ENCODE assay signal across 16 cellular contexts in the genomic region with DNA sequence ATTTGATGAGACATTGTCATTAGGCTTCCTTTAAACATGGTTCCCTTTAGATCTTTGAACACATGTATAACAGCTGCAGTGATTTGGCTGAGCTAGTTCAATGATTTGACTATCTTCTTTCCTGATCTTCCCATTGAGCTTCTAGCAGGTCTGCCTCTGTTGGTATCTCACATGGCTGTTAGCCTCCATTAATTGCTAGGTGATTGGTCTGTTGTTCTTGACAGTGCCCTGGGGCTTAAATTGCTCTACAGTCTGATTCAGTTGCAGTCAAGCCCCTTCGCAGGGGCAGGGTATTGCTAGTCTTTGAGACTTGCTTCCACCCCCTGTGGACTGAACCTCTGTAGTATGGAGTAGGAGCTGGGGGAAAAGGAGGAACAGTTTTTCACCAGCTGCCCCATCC. TPM values are rescaled to one million over a fixed set of nuclear protein-coding genes. Genes with fewer than 3 reads are reported as not detected.
DNase-seq lines count a peak whose midpoint lies in the region; ATAC-seq and TF ChIP-seq lines count a peak whose summit lies in the region.
"Had no signal": no experiment of that assay in that cellular context is flagged by ENCODE, and none has a peak within 500 bp of the region (broad histone marks: within the 10 kb centered on the region; RNA-seq: fewer than 3 reads in every experiment).

No MANE protein-coding gene starts in this region.

- no peak overlapping the region for H3K56ac ChIP-seq in H9 (ENCODE audit: insufficient read length, low read depth, low read length)

- no peaks in the 10 kb centered on the region for H3K9me3 ChIP-seq in H9 (ENCODE audit: control insufficient read depth, low read depth, low read length)
- no peaks in the 10 kb centered on the region for H3K9me3 ChIP-seq in SK-N-SH
- H3K9me3 ChIP-seq in iPS-20b (ENCODE audit: insufficient read depth, low read depth, low read length): no peaks in the 10 kb centered on the region

- no peak overlapping the region; a peak in 1 of 7 replicates for H3K27ac Mint-ChIP-seq in H9
- no peak overlapping the region for H3K27ac Mint-ChIP-seq in stimulated activated naive CD8-positive, alpha-beta T cell treated with anti-CD3 and anti-CD28 coated beads, Interleukin-15, amount 100 ng/mL, for 72 hours
- H3K27ac Mint-ChIP-seq: B cell; CD4-positive, alpha-beta memory T cell had no signal

- no peak for TF ChIP-seq EP300 in SK-N-SH (IDR thresholded peaks at IDR 0.05; ENCODE audit: borderline replicate concordance in 1 of 2, low read depth in 1 of 2, low read length in 1 of 2)

- H2BK5ac ChIP-seq in H9 (ENCODE audit: insufficient read length, low read length): no peak overlapping the region

- H4K20me1 ChIP-seq in H9 (ENCODE audit: control insufficient read depth, insufficient read depth, insufficient read length): no peaks in the 10 kb centered on the region
- H4K20me1 ChIP-seq in SK-N-SH (ENCODE audit: insufficient read depth): no peaks in the 10 kb centered on the region

- H4K5ac ChIP-seq in H9 (ENCODE audit: insufficient read length, low read depth, low read length): no peak overlapping the region

- H3T11ph ChIP-seq in H9 (ENCODE audit: low read length): no peak overlapping the region

- peaks cover 11 to 12% (median 11%) of the 10 kb centered on the region in 3 experiments; a peak in 5 of 7 replicates for H3K36me3 Mint-ChIP-seq in H9 (ENCODE audit: insufficient read depth in 1 of 3, low read depth in 3 of 3)
- H3K36me3 Mint-ChIP-seq: CD4-positive, alpha-beta memory T cell had no signal

- H3K18ac ChIP-seq in H9 (ENCODE audit: insufficient read length, low read depth, low read length): no peak overlapping the region

- H3K36me3 ChIP-seq in SK-N-SH (replicated peaks in 1 of 2; ENCODE audit: control insufficient read depth in 1 of 2, insufficient read depth in 2 of 2, low read length in 1 of 2) (no peaks in the 10 kb centered on the region), iPS-20b (ENCODE audit: insufficient read depth, low read depth, low read length) (peaks cover 2% of the 10 kb centered on the region; the same call in 1 of the 2 replicates)

- H2AFZ ChIP-seq in H9 (ENCODE audit: low read length): no peak overlapping the region
- no peak overlapping the region for H2AFZ ChIP-seq in SK-N-SH (ENCODE audit: low read depth)
- H2AFZ ChIP-seq: PC-9 had no signal

- H2AK5ac ChIP-seq in H9 (ENCODE audit: insufficient read length, low read length): no peak overlapping the region

- no peak overlapping the region for H3K14ac ChIP-seq in H9 (ENCODE audit: insufficient read depth, low read length)

- no peak overlapping the region for H4K8ac ChIP-seq in H9 (replicated peaks; ENCODE audit: insufficient read length, low read depth, low read length)

- no peak overlapping the region for H3K4ac ChIP-seq in H9 (ENCODE audit: low read depth, low read length)

- H3K79me2 ChIP-seq in H9 (ENCODE audit: insufficient read depth, low read length): no peaks in the 10 kb centered on the region
- no peaks in the 10 kb centered on the region for H3K79me2 ChIP-seq in SK-N-SH (ENCODE audit: insufficient read depth)

- H3K79me1 ChIP-seq in H9 (ENCODE audit: insufficient read depth, low read depth, low read length, poor library complexity, severe bottlenecking): no peaks in the 10 kb centered on the region

- DNase-seq in H9 (peak; percentile 47), SK-N-SH (peak; percentile 67), retina (peak; percentile 10), NCI-H2081 (lab: John Stamatoyannopoulos, UW) (no peak), middle frontal gyrus (ENCODE audit: extremely low spot score, low spot score) (no peak), GM13976 (ENCODE audit: low spot score) (no peak)
- DNase-seq in stimulated activated naive CD8-positive, alpha-beta T cell treated with anti-CD3 and anti-CD28 coated beads, Interleukin-15, amount 100 ng/mL, for 72 hours: no peak
- DNase-seq: CD4-positive, alpha-beta memory T cell; DMS79; NCI-H1048; NCI-H1694; NCI-H748 treated with DMSO at 0.1 percent for 48 hours; PC-9 had no signal

- H4K91ac ChIP-seq in H9 (ENCODE audit: insufficient read length, low read depth, low read length): no peak overlapping the region

- peaks cover 61 to 68% of the 10 kb centered on the region in 2 experiments for H3K4me1 Mint-ChIP-seq in H9
- H3K4me1 Mint-ChIP-seq in stimulated activated naive CD8-positive, alpha-beta T cell treated with anti-CD3 and anti-CD28 coated beads, Interleukin-15, amount 100 ng/mL, for 72 hours: peaks cover 11% of the 10 kb centered on the region

- WGBS in H9 (ENCODE audit: extremely low coverage, insufficient read length, low lambda C conversion rate): no CpG with 5 or more reads among the region's 1 CpG
- 10% methylated on average over 1 of the region's 1 CpG for WGBS in SK-N-SH (ENCODE audit: low lambda C conversion rate)

- no peaks in the 10 kb centered on the region for H3K9me2 ChIP-seq in SK-N-SH

- H3K4me1 ChIP-seq in H9 (ENCODE audit: insufficient read depth, low read length) (peaks cover 5% of the 10 kb centered on the region; the same call in 1 of the 2 replicates), SK-N-SH (ENCODE audit: control insufficient read depth in 1 of 2, insufficient read depth in 2 of 2, low read depth in 1 of 2, low read length in 1 of 2) (peaks cover 0 to 8% of the 10 kb centered on the region in 2 experiments; a peak in 2 of 4 replicates), iPS-20b (ENCODE audit: insufficient read depth, low read length) (peaks cover 41% of the 10 kb centered on the region; the same call in 1 of the 2 replicates)

- H3K4me3 Mint-ChIP-seq in H9: peak overlapping the region in 1 of 2 experiments; percentile 69; a peak in 2 of 5 replicates
- no peak overlapping the region for H3K4me3 Mint-ChIP-seq in stimulated activated naive CD8-positive, alpha-beta T cell treated with anti-CD3 and anti-CD28 coated beads, Interleukin-15, amount 100 ng/mL, for 72 hours
- H3K4me3 Mint-ChIP-seq: B cell; CD4-positive, alpha-beta memory T cell had no signal

- no peak overlapping the region for H2BK12ac ChIP-seq in H9 (ENCODE audit: insufficient read length, low read depth, low read length)

- in situ Hi-C loops in GM13976 (cut with MboI; ENCODE audit: low sequenced_read_pairs, unreplicated experiment): no loop called here

- H3K27me3 ChIP-seq in H9 (ENCODE audit: insufficient read depth, low read length): no peaks in the 10 kb centered on the region
- no peaks in the 10 kb centered on the region for H3K27me3 ChIP-seq in SK-N-SH (ENCODE audit: insufficient read depth)
- H3K27me3 ChIP-seq in iPS-20b (ENCODE audit: insufficient read depth, low read length): peaks cover 67% of the 10 kb centered on the region

- H3K9ac ChIP-seq in H9 (ENCODE audit: extremely low read depth, insufficient read length, low read length) (no peak overlapping the region), SK-N-SH (no peak overlapping the region), iPS-20b (ENCODE audit: low read depth, low read length) (no peak overlapping the region)

- no peak overlapping the region for H2BK15ac ChIP-seq in H9 (ENCODE audit: low read depth, low read length)

- H3F3A ChIP-seq in SK-N-SH (replicated peaks; ENCODE audit: insufficient read depth): no peaks in the 10 kb centered on the region

- no peaks in the 10 kb centered on the region for H3K23me2 ChIP-seq in H9 (ENCODE audit: insufficient read length, low read depth, low read length, poor library complexity, severe bottlenecking)

- H3K27me3 Mint-ChIP-seq in H9 (ENCODE audit: low read depth): peaks cover 48% of the 10 kb centered on the region
- H3K27me3 Mint-ChIP-seq in stimulated activated naive CD8-positive, alpha-beta T cell treated with anti-CD3 and anti-CD28 coated beads, Interleukin-15, amount 100 ng/mL, for 72 hours: peaks cover 58% of the 10 kb centered on the region

- POLR2A ChIA-PET in SK-N-SH (lab: Yijun Ruan, JAX): no interaction called here

- ATAC-seq in stimulated activated naive CD8-positive, alpha-beta T cell treated with anti-CD3 and anti-CD28 coated beads, Interleukin-15, amount 100 ng/mL, for 72 hours: no peak
- ATAC-seq: K562 had no signal

- CTCF ChIA-PET in SK-N-SH (lab: Yijun Ruan, JAX): interaction anchor here (1.3 kb wide), 1 partner anchor 10 kb away, joined by 4 read pairs; no protein-coding TSS in a partner anchor

- H2BK120ac ChIP-seq in H9 (ENCODE audit: low read depth, low read length, poor library complexity, severe bottlenecking): no peak overlapping the region

- no peak overlapping the region for H3K4me2 ChIP-seq in H9 (ENCODE audit: insufficient read depth, insufficient read length, low read length)
- no peak overlapping the region for H3K4me2 ChIP-seq in SK-N-SH
- H3K4me2 ChIP-seq: PC-9 had no signal

- no peak for TF ChIP-seq RAD21 in SK-N-SH (IDR thresholded peaks at IDR 0.05; ENCODE audit: low read length)

- H3K9me3 Mint-ChIP-seq in H9: no peaks in the 10 kb centered on the region
- H3K9me3 Mint-ChIP-seq in stimulated activated naive CD8-positive, alpha-beta T cell treated with anti-CD3 and anti-CD28 coated beads, Interleukin-15, amount 100 ng/mL, for 72 hours: no peaks in the 10 kb centered on the region
- H3K9me3 Mint-ChIP-seq: CD4-positive, alpha-beta memory T cell had no signal

- no peak overlapping the region for H3K4me3 ChIP-seq in SK-N-SH (ENCODE audit: low read depth in 2 of 2, low read length in 1 of 2)
- peak overlapping the region; percentile 64 for H3K4me3 ChIP-seq in iPS-20b (ENCODE audit: low read length)
- H3K4me3 ChIP-seq: K562, PC-9 had no signal

- H2BK20ac ChIP-seq in H9 (ENCODE audit: low read depth, low read length, poor library complexity, severe bottlenecking): no peak overlapping the region

- no peak for TF ChIP-seq CTCF in H9 (conservative IDR thresholded peaks at IDR 0.05)
- TF ChIP-seq CTCF in SK-N-SH (IDR thresholded peaks at IDR 0.05): no peak
- TF ChIP-seq CTCF in GM13976 (IDR thresholded peaks at IDR 0.05; ENCODE audit: borderline replicate concordance, control extremely low read depth, extremely low read depth, insufficient read depth, missing control alignments): no peak

- no peak overlapping the region for H3K23ac ChIP-seq in H9 (ENCODE audit: insufficient read length, low read depth, low read length)

- no peak overlapping the region for H3K27ac ChIP-seq in H9 (ENCODE audit: insufficient read length, low read depth, low read length)
- H3K27ac ChIP-seq in SK-N-SH (ENCODE audit: low read depth in 2 of 2, low read length in 1 of 2): no peak overlapping the region
- no peak overlapping the region for H3K27ac ChIP-seq in iPS-20b (ENCODE audit: low read length)
- H3K27ac ChIP-seq: PC-9 had no signal

TF ChIP-seq in SK-N-SH, 30 proteins besides CTCF, POLR2A, EP300 and RAD21:
- TF ChIP-seq TCF12 (IDR thresholded peaks at IDR 0.05): no peak
- TF ChIP-seq GATA2 (CRISPR knock-in tag; IDR thresholded peaks at IDR 0.05): peak; percentile 78
- peak; percentile 90 for TF ChIP-seq RCOR1 (IDR thresholded peaks at IDR 0.05; ENCODE audit: low read length)
- TF ChIP-seq FOXJ3 (CRISPR knock-in tag; IDR thresholded peaks at IDR 0.05): peak; percentile 63; the same call in 1 of the 2 replicates
- no peak for TF ChIP-seq FOSL2 (IDR thresholded peaks at IDR 0.05; ENCODE audit: borderline replicate concordance, low read depth)
- TF ChIP-seq EZH2phosphoT487 (IDR thresholded peaks at IDR 0.05; ENCODE audit: borderline replicate concordance, low read depth): no peak

RNA-seq across cellular contexts. Expression of a gene that starts 24.1 kb away (rescaled TPM):
- total RNA-seq in H9 (2021): 20.2 and 20.6 TPM in 2 replicates
- polyA plus RNA-seq in SK-N-SH (2012; rRNA removed): 4.3 and 4.5 TPM in 2 replicates
- polyA plus RNA-seq in SK-N-SH (2012; cell fraction: cytosol; rRNA removed): 5.4 and 6.1 TPM in 2 replicates
- 1.3 and 2.3 TPM in 2 replicates for polyA plus RNA-seq in SK-N-SH (2012; cell fraction: nucleus; rRNA removed)

Comparison
In these comparisons a context has a peak if more than half of its experiments do, and no peak if none do; other contexts are left out.
1. DNase-seq: peak in H9 (single experiment), SK-N-SH (single experiment) and retina (single experiment); none in NCI-H2081 (0 of 2), middle frontal gyrus (single experiment), stimulated activated naive CD8-positive, alpha-beta T cell treated with anti-CD3 and anti-CD28 coated beads, Interleukin-15, amount 100 ng/mL, for 72 hours (0 of 2) and GM13976 (single experiment).